In the genomic region with DNA sequence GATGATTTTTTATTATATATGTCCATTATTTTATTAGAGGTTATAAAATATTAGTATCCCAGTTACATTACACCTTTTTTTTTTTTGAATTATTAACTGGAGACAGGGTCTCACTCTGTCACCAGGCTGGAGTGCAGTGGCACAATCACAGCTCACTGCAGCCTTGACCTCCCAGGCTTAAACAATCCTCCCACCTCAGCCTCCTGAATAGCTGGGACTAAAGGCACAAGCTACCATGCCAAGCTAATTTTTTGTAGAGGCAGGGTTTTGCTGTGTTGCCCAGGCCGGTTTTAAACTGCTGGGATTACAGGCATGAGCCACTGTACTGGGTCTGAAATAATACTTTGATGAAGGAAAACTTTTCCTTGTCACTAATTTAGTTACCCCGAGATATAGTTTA, we compare ENCODE assay signal across 25 cellular contexts.
"Had no signal": no experiment of that assay in that cellular context is flagged by ENCODE, and none has a peak within 500 bp of the region (broad histone marks: within the 10 kb centered on the region; RNA-seq: fewer than 3 reads in every experiment).

No MANE protein-coding gene starts in this region.

- DNase-seq: activated CD4-positive, CD25-positive, alpha-beta regulatory T cell; activated CD8-positive, alpha-beta T cell treated with anti-CD3 and anti-CD28 coated beads for 36 hours; activated effector memory CD4-positive, alpha-beta T cell treated with anti-CD3 and anti-CD28 coated beads, Interleukin-2, amount 50 U/mL, for 16 hours; activated naive CD4-positive, alpha-beta T cell treated with Interleukin-2 at 50 U/mL for 16 hours; activated naive CD8-positive, alpha-beta T cell treated with anti-CD3 and anti-CD28 coated beads, Interleukin-2, amount 50 U/mL, for 24 hours; activated T-cell treated with anti-CD3 and anti-CD28 coated beads, Interleukin-2, amount 50 U/mL, for 24 hours; amniotic stem cell; body of pancreas; central memory CD4-positive, alpha-beta T cell; MG63; MV-4-11; NCI-H1092 treated with DMSO at 0.1 percent for 48 hours; NCI-H1417 treated with DMSO at 0.1 percent for 48 hours; NCI-H1694 treated with DMSO at 0.1 percent for 48 hours; NCI-H2029 treated with DMSO at 0.1 percent for 48 hours; NCI-H510A treated with DMSO at 0.1 percent for 48 hours; NCI-H69; T-cell; T-helper 2 cell had no signal

- H3K4me1 ChIP-seq: ascending aorta had no signal

- H3K27me3 ChIP-seq: ascending aorta, body of pancreas, MG63 had no signal

- H3K4me3 ChIP-seq: ascending aorta, body of pancreas, MG63, SK-N-MC had no signal

- ATAC-seq: activated CD8-positive, alpha-beta T cell treated with anti-CD3 and anti-CD28 coated beads for 36 hours; activated naive CD4-positive, alpha-beta T cell treated with anti-CD3 and anti-CD28 coated beads, Interleukin-2, amount 50 U/mL, for 72 hours; activated naive CD8-positive, alpha-beta T cell treated with anti-CD3 and anti-CD28 coated beads, Interleukin-2, amount 50 U/mL, for 24 hours; body of pancreas; Right ventricle myocardium inferior; T-cell had no signal

- H3K27ac ChIP-seq: ascending aorta, SK-N-MC, VCaP had no signal

- H3K9me3 ChIP-seq: ascending aorta, body of pancreas, MG63 had no signal

- FAIRE-seq: bronchial epithelial cell had no signal
